In genomic region chrX:119942831-119943184, GRCh38 we compare ENCODE assay signal across 8 cellular contexts. TPM values are rescaled to one million over a fixed set of nuclear protein-coding genes. Genes with fewer than 3 reads are reported as not detected.
A peak's percentile ranks its signal among the peaks of the same experiment; 100 is the strongest.
DNase-seq lines count a peak whose midpoint lies in the region; ATAC-seq and TF ChIP-seq lines count a peak whose summit lies in the region.

No MANE protein-coding gene starts in this region.

- no peak for DNase-seq in T-cell
- DNase-seq in Right ventricle myocardium superior = no peak
- DNase-seq in OCI-M2 (lab: John Stamatoyannopoulos, UW; ENCODE audit: unreplicated experiment) = no peak
- DNase-seq in activated CD8-positive, alpha-beta memory T cell treated with anti-CD3 and anti-CD28 coated beads for 24 hours = no peak
- DNase-seq in NCI-H446 (lab: John Stamatoyannopoulos, UW) = no peak

- H3K27me3 ChIP-seq in rectal smooth muscle tissue (ENCODE audit: control insufficient read depth, insufficient read depth, low read length) = no peaks in the 10 kb centered on the region

- intact Hi-C loops in Right ventricle myocardium superior (cut with DNase I) = no loop called here

- peaks cover 16 to 29% (median 25%) of the 10 kb centered on the region in 3 donors for H3K4me1 Mint-ChIP-seq in T-cell

- H3K4me3 ChIP-seq in rectal smooth muscle tissue (ENCODE audit: low read length) = peak overlapping the region; percentile 74

- H3K4me3 Mint-ChIP-seq in T-cell = peak overlapping the region; percentile 81 to 99 (median 82)

- H3K9me3 Mint-ChIP-seq in T-cell = no peaks in the 10 kb centered on the region

- POLR2A ChIA-PET in T-cell (lab: Charles Lee) = interaction anchor here (1.0 to 1.9 kb wide), 3 partner anchors 19 to 152 kb away, joined by 4 to 7 read pairs (median 4); partner anchors contain the start of genes RPL39 (in 1 of the 2) and UPF3B (in 1 of the 2)

- peaks cover 4% of the 10 kb centered on the region for H3K36me3 Mint-ChIP-seq in T-cell

- ATAC-seq in GM18505 (IDR thresholded peaks at IDR 0.05; ENCODE audit: unreplicated experiment) = peak; percentile 14
- peak; percentile 10 for ATAC-seq in HG02571 (IDR thresholded peaks at IDR 0.05; ENCODE audit: unreplicated experiment)
- peak in 1 of 4 experiments; percentile 5 for ATAC-seq in T-cell (replicated peaks in 1 of 4)
- peak; percentile 17 for ATAC-seq in Right ventricle myocardium superior (ENCODE audit: poor library complexity)

- peak overlapping the region; percentile 87 for H3K9ac ChIP-seq in rectal smooth muscle tissue (ENCODE audit: low read length)

- H3K27me3 Mint-ChIP-seq in T-cell = peaks cover 0 to 4% of the 10 kb centered on the region in 2 donors

- no peaks in the 10 kb centered on the region for H3K36me3 ChIP-seq in rectal smooth muscle tissue (ENCODE audit: control insufficient read depth, insufficient read depth, low read length)

- TF ChIP-seq POLR2A in GM18505 (IDR thresholded peaks at IDR 0.05; ENCODE audit: borderline replicate concordance, extremely low read depth, insufficient read depth, insufficient read length) = no peak

- H3K27ac ChIP-seq in rectal smooth muscle tissue (ENCODE audit: low read depth, low read length) = peak overlapping the region; percentile 87

- no peaks in the 10 kb centered on the region for H3K4me1 ChIP-seq in rectal smooth muscle tissue (ENCODE audit: control insufficient read depth, insufficient read depth, low read length)

- CTCF ChIA-PET in T-cell (lab: Charles Lee) = no interaction called here

- H3K27ac Mint-ChIP-seq in T-cell = peak overlapping the region; percentile 74 to 95

RNA-seq across cellular contexts. Expression of gene NKAP, which starts 0.7 kb away (rescaled TPM):
- 10 to 100 TPM; 12.2 to 16.9 (median 14.2) TPM for total RNA-seq in T-cell
- 3.6 TPM for total RNA-seq in Right ventricle myocardium superior

RNA-seq across cellular contexts. Expression of gene AKAP14, which starts 47.1 kb away (rescaled TPM):
- total RNA-seq in T-cell = not detected
- total RNA-seq in Right ventricle myocardium superior = not detected
